Comparison of ENCODE assay signal across 21 cellular contexts in the genomic region with DNA sequence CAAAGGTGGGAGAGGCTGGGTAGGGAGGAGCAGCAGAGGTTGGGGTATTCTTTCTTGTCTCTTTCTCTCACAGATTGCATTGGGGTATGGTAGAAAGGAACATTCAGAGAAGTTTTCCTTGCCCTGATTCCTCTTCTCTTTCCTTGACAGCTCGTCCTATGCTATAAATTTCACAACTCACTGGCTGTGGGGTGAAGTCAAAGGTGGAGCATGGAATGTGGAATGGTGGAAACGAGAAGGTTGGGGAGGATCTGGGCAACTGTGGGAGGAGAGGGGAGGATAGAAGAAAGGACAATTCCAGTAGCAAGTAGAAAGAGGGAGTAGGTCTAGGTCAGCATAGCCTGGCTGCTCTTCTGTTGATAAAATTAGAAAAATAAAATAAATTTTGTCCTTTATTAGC.
"Had no signal": no experiment of that assay in that cellular context is flagged by ENCODE, and none has a peak within 500 bp of the region (broad histone marks: within the 10 kb centered on the region; RNA-seq: fewer than 3 reads in every experiment).

No MANE protein-coding gene starts in this region.

- H3K4me1 Mint-ChIP-seq: activated CD4-positive, alpha-beta T cell treated with anti-CD3 and anti-CD28 coated beads, Interleukin-2, amount 10 ng/mL, durations not matched to agents 24 days and 14 days; activated CD8-positive, alpha-beta memory T cell treated with anti-CD3 and anti-CD28 coated beads, Interleukin-2, amount 10 ng/mL, durations not matched to agents 7 days and 5 days; activated naive CD8-positive, alpha-beta T cell treated with anti-CD3 and anti-CD28 coated beads, Interleukin-2, amount 50 U/mL, for 24 hours; WTC11 had no signal

- H3K36me3 Mint-ChIP-seq: activated CD8-positive, alpha-beta memory T cell treated with anti-CD3 and anti-CD28 coated beads, Interleukin-2, amount 10 ng/mL, durations not matched to agents 7 days and 5 days; activated naive CD4-positive, alpha-beta T cell treated with anti-CD3 and anti-CD28 coated beads, Interleukin-2, amount 50 U/mL, for 72 hours; WTC11 had no signal

- H3K4me3 Mint-ChIP-seq: activated CD4-positive, alpha-beta T cell treated with anti-CD3 and anti-CD28 coated beads, Interleukin-2, amount 10 ng/mL, durations not matched to agents 24 days and 14 days; activated CD8-positive, alpha-beta memory T cell treated with anti-CD3 and anti-CD28 coated beads, Interleukin-2, amount 10 ng/mL, durations not matched to agents 7 days and 5 days; activated naive CD8-positive, alpha-beta T cell treated with anti-CD3 and anti-CD28 coated beads, Interleukin-2, amount 50 U/mL, for 24 hours; activated T-cell treated with anti-CD3 and anti-CD28 coated beads, Interleukin-2, amount 50 U/mL, for 24 hours; T-helper 1 cell treated with Interleukin-12 subunit alpha and Interleukin-12 subunit beta and Interleukin-4 antibody, amounts not matched to agents 30 μg/mL and 1 μg/mL, for 36 hours; WTC11 had no signal

- H3K9me3 Mint-ChIP-seq: activated CD4-positive, alpha-beta T cell treated with anti-CD3 and anti-CD28 coated beads, Interleukin-2, amount 10 ng/mL, durations not matched to agents 24 days and 14 days; activated naive CD4-positive, alpha-beta T cell treated with anti-CD3 and anti-CD28 coated beads, Interleukin-2, amount 50 U/mL, for 72 hours; activated naive CD8-positive, alpha-beta T cell treated with anti-CD3 and anti-CD28 coated beads, Interleukin-2, amount 50 U/mL, for 24 hours; activated T-cell treated with anti-CD3 and anti-CD28 coated beads, Interleukin-2, amount 50 U/mL, for 24 hours; T-helper 1 cell treated with Interleukin-12 subunit alpha and Interleukin-12 subunit beta and Interleukin-4 antibody, amounts not matched to agents 30 μg/mL and 1 μg/mL, for 36 hours; WTC11 had no signal

- DNase-seq: activated CD4-positive, alpha-beta T cell treated with anti-CD3 and anti-CD28 coated beads, Interleukin-2, amount 10 ng/mL, durations not matched to agents 24 days and 14 days; activated CD4-positive, alpha-beta T cell treated with anti-CD3 and anti-CD28 coated beads, Interleukin-2, amount 50 U/mL, for 48 hours; activated CD4-positive, CD25-positive, alpha-beta regulatory T cell treated with anti-CD3 and anti-CD28 coated beads, Interleukin-2, amount 50 U/mL, for 72 hours; activated CD8-positive, alpha-beta memory T cell treated with anti-CD3 and anti-CD28 coated beads, Interleukin-2, amount 10 ng/mL, durations not matched to agents 7 days and 5 days; activated effector memory CD4-positive, alpha-beta T cell treated with anti-CD3 and anti-CD28 coated beads, Interleukin-2, amount 50 U/mL, for 16 hours; activated naive CD4-positive, alpha-beta T cell treated with Interleukin-2 at 50 U/mL for 16 hours; activated naive CD8-positive, alpha-beta T cell treated with anti-CD3 and anti-CD28 coated beads, Interleukin-2, amount 50 U/mL, for 24 hours; activated T-cell treated with anti-CD3 and anti-CD28 coated beads, Interleukin-2, amount 50 U/mL, for 24 hours; amygdala; Kasumi-1; KBM-7; NCI-H1105 treated with DMSO at 0.1 percent for 48 hours; NCI-H1436 treated with DMSO at 0.1 percent for 48 hours; NCI-H187; NCI-H2081; NCI-H446; PC-3; SHP77 treated with DMSO at 0.1 percent for 48 hours had no signal

- H3K27ac Mint-ChIP-seq: activated CD4-positive, alpha-beta T cell treated with anti-CD3 and anti-CD28 coated beads, Interleukin-2, amount 10 ng/mL, durations not matched to agents 24 days and 14 days; activated CD8-positive, alpha-beta memory T cell treated with anti-CD3 and anti-CD28 coated beads, Interleukin-2, amount 10 ng/mL, durations not matched to agents 7 days and 5 days; activated naive CD4-positive, alpha-beta T cell treated with anti-CD3 and anti-CD28 coated beads, Interleukin-2, amount 50 U/mL, for 72 hours; activated naive CD8-positive, alpha-beta T cell treated with anti-CD3 and anti-CD28 coated beads, Interleukin-2, amount 50 U/mL, for 24 hours; activated T-cell treated with anti-CD3 and anti-CD28 coated beads, Interleukin-2, amount 50 U/mL, for 24 hours; T-helper 1 cell treated with Interleukin-12 subunit alpha and Interleukin-12 subunit beta and Interleukin-4 antibody, amounts not matched to agents 30 μg/mL and 1 μg/mL, for 36 hours; WTC11 had no signal

- ATAC-seq: activated CD8-positive, alpha-beta memory T cell treated with anti-CD3 and anti-CD28 coated beads, Interleukin-2, amount 10 ng/mL, durations not matched to agents 7 days and 5 days; activated naive CD4-positive, alpha-beta T cell treated with anti-CD3 and anti-CD28 coated beads, Interleukin-2, amount 50 U/mL, for 72 hours; activated naive CD8-positive, alpha-beta T cell treated with anti-CD3 and anti-CD28 coated beads, Interleukin-2, amount 50 U/mL, for 24 hours; PC-3; WTC11 had no signal
